Comparison of ENCODE assay signal across 9 cellular contexts in the genomic region with DNA sequence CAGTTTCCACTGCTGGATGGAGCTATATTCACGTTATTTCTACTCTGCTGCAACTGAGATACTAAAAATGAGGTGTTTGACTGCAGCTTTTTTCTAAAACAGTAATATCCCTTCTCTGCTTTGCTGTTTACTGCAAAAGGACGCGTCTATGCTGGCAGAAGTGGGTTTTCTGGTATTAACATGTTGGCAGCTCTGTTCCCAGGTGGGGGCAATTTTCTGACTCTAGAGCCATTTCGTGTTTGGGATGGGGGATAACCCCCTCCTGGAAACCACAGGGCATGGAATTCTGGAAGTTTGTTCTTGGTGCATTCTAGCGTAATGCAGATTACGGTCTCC. TPM values are rescaled to one million over a fixed set of nuclear protein-coding genes. Genes with fewer than 3 reads are reported as not detected.
A peak's percentile ranks its signal among the peaks of the same experiment; 100 is the strongest.
DNase-seq lines count a peak whose midpoint lies in the region; ATAC-seq and TF ChIP-seq lines count a peak whose summit lies in the region.
"Had no signal": no experiment of that assay in that cellular context is flagged by ENCODE, and none has a peak within 500 bp of the region (broad histone marks: within the 10 kb centered on the region; RNA-seq: fewer than 3 reads in every experiment).

No MANE protein-coding gene starts in this region.

- H3K27me3 ChIP-seq in Caco-2 (replicated peaks; ENCODE audit: control insufficient read depth, insufficient read depth, low read length) (no peaks in the 10 kb centered on the region), NT2/D1 (ENCODE audit: insufficient read depth, insufficient read length) (no peaks in the 10 kb centered on the region), neutrophil (no peaks in the 10 kb centered on the region)
- no peaks in the 10 kb centered on the region for H3K27me3 ChIP-seq in effector memory CD4-positive, alpha-beta T cell (replicated peaks; ENCODE audit: control insufficient read depth, insufficient read depth, low read length, poor library complexity, severe bottlenecking)

- CTCF ChIA-PET in Caco-2 (lab: Charles Lee), result interaction anchor here (0.6 to 1.0 kb wide), 2 partner anchors 46 to 1685 kb away, joined by 3 read pairs; no protein-coding TSS in a partner anchor

- BruUV-seq in Caco-2 (replicated peaks; lab: Mats Ljungman, UMichigan), result TSS peak; percentile 0

- H3K4me3 ChIP-seq in Caco-2 (ENCODE audit: low read depth, low read length), result no peak overlapping the region
- H3K4me3 ChIP-seq in NT2/D1 (ENCODE audit: insufficient read length, low read depth), result no peak overlapping the region
- peak overlapping the region; percentile 86 for H3K4me3 ChIP-seq in effector memory CD4-positive, alpha-beta T cell (ENCODE audit: insufficient read depth, low read depth, low read length, poor library complexity, severe bottlenecking)
- peak overlapping the region; percentile 95 to 97 for H3K4me3 ChIP-seq in neutrophil (ENCODE audit: low read depth in 1 of 2, low read length in 1 of 2)

- peaks cover 56% of the 10 kb centered on the region for H3K36me3 Mint-ChIP-seq in Caco-2 (ENCODE audit: insufficient read depth, unreplicated experiment)

- POLR2A ChIA-PET in Caco-2 (lab: Charles Lee), result interaction anchor here (0.8 kb wide), 1 partner anchor 30 kb away, joined by 3 read pairs; no protein-coding TSS in a partner anchor

- DNase-seq in Caco-2 (no peak), NT2/D1 (ENCODE audit: low read depth, low spot score) (no peak), NCI-H1436 (lab: John Stamatoyannopoulos, UW) (no peak)
- DNase-seq in effector memory CD4-positive, alpha-beta T cell, result no peak
- no peak for DNase-seq in activated CD4-positive, CD25-positive, alpha-beta regulatory T cell treated with anti-CD3 and anti-CD28 coated beads, Interleukin-2, amount 50 U/mL, for 72 hours
- DNase-seq: EL had no signal

- H3K4me1 ChIP-seq in Caco-2 (peaks cover 11% of the 10 kb centered on the region), NT2/D1 (ENCODE audit: insufficient read depth, insufficient read length) (peaks cover 48% of the 10 kb centered on the region), neutrophil (ENCODE audit: control insufficient read depth in 1 of 2, insufficient read depth in 1 of 2, low read depth in 1 of 2, low read length in 1 of 2) (peaks cover 82 to 92% of the 10 kb centered on the region in 2 experiments)
- peaks cover 83% of the 10 kb centered on the region for H3K4me1 ChIP-seq in effector memory CD4-positive, alpha-beta T cell (ENCODE audit: control insufficient read depth, insufficient read depth, low read length, poor library complexity, severe bottlenecking)

- H3K27ac Mint-ChIP-seq in Caco-2 (ENCODE audit: unreplicated experiment), result no peak overlapping the region

- no peak overlapping the region for H3K4me3 Mint-ChIP-seq in Caco-2 (ENCODE audit: unreplicated experiment)

- H3K36me3 ChIP-seq in Caco-2 (ENCODE audit: control insufficient read depth, insufficient read depth, low read length) (peaks cover 6% of the 10 kb centered on the region; the same call in 1 of the 2 replicates), NT2/D1 (ENCODE audit: insufficient read depth, insufficient read length, low read length) (peaks cover 66% of the 10 kb centered on the region), neutrophil (peaks cover 40% of the 10 kb centered on the region)
- H3K36me3 ChIP-seq in effector memory CD4-positive, alpha-beta T cell (ENCODE audit: control insufficient read depth, insufficient read depth, low read length), result peaks cover 9% of the 10 kb centered on the region

- H3K27me3 Mint-ChIP-seq in Caco-2 (ENCODE audit: insufficient read depth, unreplicated experiment), result no peaks in the 10 kb centered on the region

- peaks cover 14% of the 10 kb centered on the region for H3K4me1 Mint-ChIP-seq in Caco-2 (ENCODE audit: low read depth, unreplicated experiment)

- TF ChIP-seq CTCF in Caco-2 (IDR thresholded peaks at IDR 0.05; ENCODE audit: insufficient read depth in 1 of 2, low read depth in 1 of 2, low read length in 1 of 2, severe bottlenecking in 1 of 2, unreplicated experiment in 1 of 2) (no peak), neutrophil (IDR thresholded peaks at IDR 0.05) (no peak)

- ATAC-seq in GM21619 (IDR thresholded peaks at IDR 0.05; ENCODE audit: unreplicated experiment) (no peak), GM19035 (IDR thresholded peaks at IDR 0.05; ENCODE audit: unreplicated experiment) (no peak)

- intact Hi-C loops in Caco-2 (cut with micrococcal nuclease; ENCODE audit: unreplicated experiment), result no loop called here

- no peaks in the 10 kb centered on the region for H3K9me3 Mint-ChIP-seq in Caco-2 (ENCODE audit: unreplicated experiment)

- H3K9me3 ChIP-seq in Caco-2 (no peaks in the 10 kb centered on the region), NT2/D1 (ENCODE audit: insufficient read depth, low read length) (no peaks in the 10 kb centered on the region), neutrophil (no peaks in the 10 kb centered on the region)
- no peaks in the 10 kb centered on the region for H3K9me3 ChIP-seq in effector memory CD4-positive, alpha-beta T cell (ENCODE audit: control insufficient read depth, low read length)

- peak overlapping the region; percentile 90 for H3K27ac ChIP-seq in effector memory CD4-positive, alpha-beta T cell (ENCODE audit: insufficient read depth, low read length, poor library complexity, severe bottlenecking)
- H3K27ac ChIP-seq in neutrophil, result peak overlapping the region; percentile 99

- H3K9ac ChIP-seq in NT2/D1 (ENCODE audit: insufficient read length, low read depth), result peak overlapping the region; percentile 43

RNA-seq across cellular contexts. Expression of a gene that starts 4.9 kb away (rescaled TPM):
- 113 and 120 TPM in 2 replicates for total RNA-seq in Caco-2 (2022)

RNA-seq across cellular contexts. Expression of a gene that starts 17.9 kb away (rescaled TPM):
- total RNA-seq in Caco-2 (2022), result 83.3 and 88.6 TPM in 2 replicates

RNA-seq across cellular contexts. Expression of a gene that starts 32.1 kb away (rescaled TPM):
- 81.2 and 89.6 TPM in 2 replicates for total RNA-seq in Caco-2 (2022)

Comparison
In these comparisons a context has a peak if more than half of its experiments do, and no peak if none do; other contexts are left out.
1. H3K4me3 ChIP-seq: peak in effector memory CD4-positive, alpha-beta T cell (single experiment) and neutrophil (2 of 2); none in Caco-2 (single experiment) and NT2/D1 (single experiment).